15 cellular contexts compared by ENCODE assay signal in the genomic region with DNA sequence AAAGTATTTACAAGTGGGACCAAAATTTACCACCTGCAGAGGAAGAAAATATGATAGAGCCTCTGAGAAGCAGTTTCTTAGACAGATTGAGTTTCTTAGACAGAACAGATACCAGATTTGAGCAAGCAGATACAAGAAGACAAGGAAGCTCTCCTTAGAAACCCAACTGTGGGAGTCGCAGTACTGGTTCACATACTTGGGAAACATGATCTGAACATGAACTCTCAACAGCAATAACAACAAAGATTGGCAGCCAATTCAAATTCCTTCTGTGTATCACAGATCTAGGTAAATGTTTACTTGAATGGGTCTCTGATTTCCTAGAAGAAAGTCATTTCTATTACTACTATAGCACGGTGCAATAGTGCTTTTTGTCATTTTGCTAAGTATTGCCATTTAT.
"Had no signal": no experiment of that assay in that cellular context is flagged by ENCODE, and none has a peak within 500 bp of the region (broad histone marks: within the 10 kb centered on the region; RNA-seq: fewer than 3 reads in every experiment).

No MANE protein-coding gene starts in this region.

- ATAC-seq: activated CD8-positive, alpha-beta T cell treated with anti-CD3 and anti-CD28 coated beads, Interleukin-2, amount 10 ng/mL, durations not matched to agents 7 days and 5 days; activated naive CD8-positive, alpha-beta T cell treated with anti-CD3 and anti-CD28 coated beads, Interleukin-2, amount 50 U/mL, for 24 hours; activated T-cell treated with anti-CD3 and anti-CD28 coated beads, Interleukin-2, amount 50 U/mL, for 4 hours; left ventricle myocardium superior; mucosa of descending colon; T-cell had no signal

- H3K27me3 ChIP-seq: stomach had no signal

- DNase-seq: activated CD4-positive, alpha-beta T cell treated with anti-CD3 and anti-CD28 coated beads, Interleukin-2, amount 10 ng/mL, durations not matched to agents 24 days and 14 days; activated CD8-positive, alpha-beta T cell treated with anti-CD3 and anti-CD28 coated beads, Interleukin-2, amount 10 ng/mL, durations not matched to agents 7 days and 5 days; activated naive CD4-positive, alpha-beta T cell treated with anti-CD3 and anti-CD28 coated beads, Interleukin-2, amount 10 ng/mL, durations not matched to agents 7 days and 5 days; activated naive CD8-positive, alpha-beta T cell treated with anti-CD3 and anti-CD28 coated beads, Interleukin-2, amount 50 U/mL, for 24 hours; activated T-cell treated with anti-CD3 and anti-CD28 coated beads, Interleukin-2, amount 50 U/mL, for 4 hours; aorta; dermis blood vessel endothelial cell; hypothalamus; kidney; left ventricle myocardium superior; mucosa of descending colon; naive B cell; stomach; T-cell; trophoblast cell had no signal

- H3K4me3 ChIP-seq: mucosa of descending colon, stomach had no signal

- H3K27ac ChIP-seq: stomach had no signal
